Comparison of ENCODE assay signal across 12 cellular contexts in genomic region chr9:6355728-6356127, GRCh38. TPM values are rescaled to one million over a fixed set of nuclear protein-coding genes. Genes with fewer than 3 reads are reported as not detected.
DNase-seq lines count a peak whose midpoint lies in the region; ATAC-seq, FAIRE-seq and TF ChIP-seq lines count a peak whose summit lies in the region.
"Had no signal": no experiment of that assay in that cellular context is flagged by ENCODE, and none has a peak within 500 bp of the region (broad histone marks: within the 10 kb centered on the region; RNA-seq: fewer than 3 reads in every experiment).

No MANE protein-coding gene starts in this region.

- H3K27me3 Mint-ChIP-seq in HFFc6 (ENCODE audit: insufficient read depth), result peaks cover 2% of the 10 kb centered on the region
- peaks cover 13% of the 10 kb centered on the region for H3K27me3 Mint-ChIP-seq in activated T-helper 2 cell treated with anti-CD3 and anti-CD28 coated beads, Interferon-gamma antibody, Interleukin-2, Interleukin-4, amounts not matched to agents 10 μg/mL and 5 μg/mL and 100 μg/mL, durations not matched to agents 14 hours and 24 hours and 36 hours (ENCODE audit: low read depth)

- ATAC-seq in HG03039 (IDR thresholded peaks at IDR 0.05; ENCODE audit: unreplicated experiment), result no peak
- no peak for ATAC-seq in Right ventricle myocardium inferior

- no CpG with 5 or more reads among the region's 2 CpGs for WGBS in neuronal stem cell (ENCODE audit: extremely low coverage in 2 of 2, insufficient read length in 2 of 2, insufficient replicate concordance in 1 of 2), 2 donors

- peak overlapping the region; percentile 12 for H2AFZ ChIP-seq in neuronal stem cell (ENCODE audit: low read length)

- no peak overlapping the region for H4K8ac ChIP-seq in neuronal stem cell (ENCODE audit: low read depth, low read length)

- H2BK5ac ChIP-seq in neuronal stem cell (ENCODE audit: low read length), result no peak overlapping the region

- H3K9ac ChIP-seq in neuronal stem cell (ENCODE audit: low read depth, low read length, poor library complexity), result no peak overlapping the region

- no peak overlapping the region for H4K91ac ChIP-seq in neuronal stem cell (ENCODE audit: low read depth, low read length, poor library complexity)

- no peak for TF ChIP-seq POLR2A in GM12892 (IDR thresholded peaks at IDR 0.05; ENCODE audit: low read depth, low read length)

- no peak overlapping the region for H3K4me2 ChIP-seq in neuronal stem cell (ENCODE audit: insufficient read depth, low read length, poor library complexity, severe bottlenecking)

- no peaks in the 10 kb centered on the region for H3K36me3 ChIP-seq in neuronal stem cell (replicated peaks in 1 of 2; ENCODE audit: control insufficient read depth in 2 of 2, insufficient read depth in 2 of 2, low read length in 2 of 2)

- no peak for DNase-seq in GM12892 (ENCODE audit: insufficient read length)
- DNase-seq in HFFc6, result peak; percentile 57
- DNase-seq in activated T-helper 2 cell treated with anti-CD3 and anti-CD28 coated beads, Interferon-gamma antibody, Interleukin-2, Interleukin-4, amounts not matched to agents 10 μg/mL and 5 μg/mL and 100 μg/mL, durations not matched to agents 14 hours and 24 hours and 36 hours (ENCODE audit: low spot score), result no peak
- DNase-seq in neuronal stem cell (ENCODE audit: low spot score), result no peak
- DNase-seq in stimulated activated CD4-positive, alpha-beta T cell treated with anti-CD3 and anti-CD28 coated beads, Interleukin-12 subunit alpha, Interleukin-12 subunit beta, amount 100 ng/mL, for 4 hours, result no peak
- DNase-seq in Right ventricle myocardium inferior (ENCODE audit: missing footprints), result no peak
- DNase-seq: aorta, NCI-H446 had no signal

- H3K79me1 ChIP-seq in neuronal stem cell (ENCODE audit: low read depth, low read length), result no peaks in the 10 kb centered on the region

- no peaks in the 10 kb centered on the region for H3K9me3 Mint-ChIP-seq in HFFc6
- H3K9me3 Mint-ChIP-seq in activated T-helper 2 cell treated with anti-CD3 and anti-CD28 coated beads, Interferon-gamma antibody, Interleukin-2, Interleukin-4, amounts not matched to agents 10 μg/mL and 5 μg/mL and 100 μg/mL, durations not matched to agents 14 hours and 24 hours and 36 hours, result no peaks in the 10 kb centered on the region

- no peak overlapping the region for H2AK5ac ChIP-seq in neuronal stem cell (ENCODE audit: low read depth, low read length)

- H2BK15ac ChIP-seq in neuronal stem cell (ENCODE audit: low read length), result no peak overlapping the region

- H2BK12ac ChIP-seq in neuronal stem cell (ENCODE audit: low read length), result no peak overlapping the region

- no peak overlapping the region for H3K14ac ChIP-seq in neuronal stem cell (ENCODE audit: low read length)

- FAIRE-seq in GM12892 (lab: Jason Lieb, UNC), result peak; percentile 46
- FAIRE-seq: TTC549 had no signal

- no peak overlapping the region for H3K27ac ChIP-seq in neuronal stem cell (replicated peaks; ENCODE audit: low read length)

- no peak overlapping the region for H2BK120ac ChIP-seq in neuronal stem cell (ENCODE audit: low read depth, low read length)

- no peak overlapping the region for H3K18ac ChIP-seq in neuronal stem cell (ENCODE audit: low read length)

- H3K4me3 Mint-ChIP-seq in HFFc6, result peak overlapping the region; percentile 60
- H3K4me3 Mint-ChIP-seq in activated T-helper 2 cell treated with anti-CD3 and anti-CD28 coated beads, Interferon-gamma antibody, Interleukin-2, Interleukin-4, amounts not matched to agents 10 μg/mL and 5 μg/mL and 100 μg/mL, durations not matched to agents 14 hours and 24 hours and 36 hours (ENCODE audit: low read depth), result no peak overlapping the region

- no peak overlapping the region for H3K23ac ChIP-seq in neuronal stem cell (ENCODE audit: low read depth, low read length, poor library complexity)

- peaks cover 0 to 3% (median 0%) of the 10 kb centered on the region in 3 experiments for H3K27me3 ChIP-seq in neuronal stem cell (ENCODE audit: control insufficient read depth in 3 of 3, insufficient read depth in 3 of 3, low read depth in 1 of 3, low read length in 3 of 3)

- H3K4ac ChIP-seq in neuronal stem cell (ENCODE audit: low read length), result no peak overlapping the region

- H3K4me1 ChIP-seq in neuronal stem cell (ENCODE audit: control insufficient read depth in 2 of 2, insufficient read depth in 1 of 2, low read depth in 1 of 2, low read length in 2 of 2), result no peaks in the 10 kb centered on the region

- no peak for TF ChIP-seq CTCF in HFFc6 (IDR thresholded peaks at IDR 0.05)

- peaks cover 44% of the 10 kb centered on the region for H3K4me1 Mint-ChIP-seq in HFFc6 (ENCODE audit: low read depth)
- H3K4me1 Mint-ChIP-seq in activated T-helper 2 cell treated with anti-CD3 and anti-CD28 coated beads, Interferon-gamma antibody, Interleukin-2, Interleukin-4, amounts not matched to agents 10 μg/mL and 5 μg/mL and 100 μg/mL, durations not matched to agents 14 hours and 24 hours and 36 hours (ENCODE audit: low read depth), result peaks cover 15% of the 10 kb centered on the region

- intact Hi-C loops in activated T-helper 2 cell treated with anti-CD3 and anti-CD28 coated beads, Interferon-gamma antibody, Interleukin-2, Interleukin-4, amounts not matched to agents 10 μg/mL and 5 μg/mL and 100 μg/mL, durations not matched to agents 14 hours and 24 hours and 36 hours (cut with micrococcal nuclease), result loop anchor here (2.0 to 10.0 kb wide), 4 partner anchors 57 to 311 kb away; partner anchors contain the start of gene UHRF2
- intact Hi-C loops in Right ventricle myocardium inferior (cut with DNase I), result loop anchor here (2.0 kb wide), 1 partner anchor 211 kb away; no protein-coding TSS in a partner anchor

- H3K27ac Mint-ChIP-seq in HFFc6, result peak overlapping the region; percentile 90
- H3K27ac Mint-ChIP-seq in activated T-helper 2 cell treated with anti-CD3 and anti-CD28 coated beads, Interferon-gamma antibody, Interleukin-2, Interleukin-4, amounts not matched to agents 10 μg/mL and 5 μg/mL and 100 μg/mL, durations not matched to agents 14 hours and 24 hours and 36 hours, result peak overlapping the region; percentile 42

- H3K9me3 ChIP-seq in neuronal stem cell (replicated peaks in 1 of 2; ENCODE audit: control insufficient read depth in 2 of 2, insufficient read depth in 1 of 2, low read depth in 1 of 2, low read length in 2 of 2), result no peaks in the 10 kb centered on the region

- no peaks in the 10 kb centered on the region for H3K36me3 Mint-ChIP-seq in HFFc6 (ENCODE audit: low read depth)
- H3K36me3 Mint-ChIP-seq in activated T-helper 2 cell treated with anti-CD3 and anti-CD28 coated beads, Interferon-gamma antibody, Interleukin-2, Interleukin-4, amounts not matched to agents 10 μg/mL and 5 μg/mL and 100 μg/mL, durations not matched to agents 14 hours and 24 hours and 36 hours (ENCODE audit: low read depth), result no peaks in the 10 kb centered on the region

- no peak overlapping the region for H3K4me3 ChIP-seq in neuronal stem cell (ENCODE audit: low read length in 2 of 2)
- H3K4me3 ChIP-seq: skin epidermis had no signal

RNA-seq across cellular contexts. Expression of gene TPD52L3, which starts 27.6 kb away (rescaled TPM):
- not detected for polyA plus RNA-seq in GM12892 (2012; ENCODE audit: missing spikeins)
- total RNA-seq in HFFc6 (2021; fragmentation: NEBNext Ultra II Directional; extraction: Animal tissue kit (Norgen Biotek cat#: 25700)), result not detected
- total RNA-seq in activated T-helper 2 cell treated with anti-CD3 and anti-CD28 coated beads, Interferon-gamma antibody, Interleukin-2, Interleukin-4, amounts not matched to agents 10 μg/mL and 5 μg/mL and 100 μg/mL, durations not matched to agents 14 hours and 24 hours and 36 hours, result not detected in 2 replicates
- not detected for polyA plus RNA-seq in neuronal stem cell (2013, experiment 1 of 2)
- not detected for polyA plus RNA-seq in neuronal stem cell (2013, experiment 2 of 2)
- total RNA-seq in Right ventricle myocardium inferior, result not detected
- total RNA-seq: aorta, temporal lobe had no signal
- polyA plus RNA-seq: aorta had no signal

RNA-seq across cellular contexts. Expression of gene UHRF2, which starts 57.3 kb away (rescaled TPM):
- 50.8 TPM for polyA plus RNA-seq in GM12892 (2012; ENCODE audit: missing spikeins)
- 10 to 100 TPM; 23.3 to 34.9 (median 26.2) TPM for total RNA-seq in HFFc6 (2021; fragmentation: NEBNext Ultra II Directional; extraction: Animal tissue kit (Norgen Biotek cat#: 25700))
- 79.7 and 82.9 TPM in 2 replicates for total RNA-seq in activated T-helper 2 cell treated with anti-CD3 and anti-CD28 coated beads, Interferon-gamma antibody, Interleukin-2, Interleukin-4, amounts not matched to agents 10 μg/mL and 5 μg/mL and 100 μg/mL, durations not matched to agents 14 hours and 24 hours and 36 hours
- polyA plus RNA-seq in neuronal stem cell (2013, experiment 1 of 2), result 39.9 TPM
- polyA plus RNA-seq in neuronal stem cell (2013, experiment 2 of 2), result 40.8 TPM
- total RNA-seq in Right ventricle myocardium inferior, result 16.0 TPM
